In genomic region chr21:28991861-28992525, GRCh38 we compare ENCODE assay signal across 8 cellular contexts. TPM values are rescaled to one million over a fixed set of nuclear protein-coding genes. Genes with fewer than 3 reads are reported as not detected.
DNase-seq lines count a peak whose midpoint lies in the region; ATAC-seq and TF ChIP-seq lines count a peak whose summit lies in the region.

No MANE protein-coding gene starts in this region.

- H3K4me1 Mint-ChIP-seq in neural progenitor cell, result peaks cover 17% of the 10 kb centered on the region

- H3K9me3 Mint-ChIP-seq in neural progenitor cell, result no peaks in the 10 kb centered on the region

- peak overlapping the region; percentile 64 to 87 (median 79) for H3K27ac ChIP-seq in BLaER1 treated with 17β-estradiol and CSF1 and Interleukin-3, amounts not matched to agents 10 nM and 100 nM
- H3K27ac ChIP-seq in RWPE2 (ENCODE audit: poor library complexity, severe bottlenecking), result peak overlapping the region; percentile 63
- H3K27ac ChIP-seq in neural progenitor cell, result peak overlapping the region; percentile 63

- peak overlapping the region; percentile 99 for H3K4me3 Mint-ChIP-seq in neural progenitor cell

- DNase-seq in RWPE2 (ENCODE audit: low spot score) (no peak), erythroblast (lab: John Stamatoyannopoulos, UW) (peak; percentile 67 to 72), neural progenitor cell (ENCODE audit: low spot score) (peak; percentile 8)

- no peaks in the 10 kb centered on the region for H3K27me3 Mint-ChIP-seq in neural progenitor cell (ENCODE audit: insufficient read depth, low read depth)

- peaks cover 19% of the 10 kb centered on the region for H3F3A ChIP-seq in neural progenitor cell (ENCODE audit: low read depth)

- H3K9ac ChIP-seq in BLaER1 treated with 17β-estradiol and CSF1 and Interleukin-3, amounts not matched to agents 10 nM and 100 nM, result peak overlapping the region; percentile 80 to 88 (median 86)
- H3K9ac ChIP-seq in neural progenitor cell, result peak overlapping the region; percentile 67

- H3K4me1 ChIP-seq in BLaER1 treated with 17β-estradiol and CSF1 and Interleukin-3, amounts not matched to agents 10 nM and 100 nM, result peaks cover 20 to 35% (median 27%) of the 10 kb centered on the region in 10 experiments
- H3K4me1 ChIP-seq in RWPE2 (ENCODE audit: insufficient read depth, poor library complexity, severe bottlenecking) (peaks cover 14% of the 10 kb centered on the region), neural progenitor cell (peaks cover 13% of the 10 kb centered on the region)

- peaks cover 0 to 3% (median 0%) of the 10 kb centered on the region in 11 experiments; a peak in 4 of 22 replicates for H4K20me1 ChIP-seq in BLaER1 treated with 17β-estradiol and CSF1 and Interleukin-3, amounts not matched to agents 10 nM and 100 nM
- no peaks in the 10 kb centered on the region for H4K20me1 ChIP-seq in neural progenitor cell (ENCODE audit: low read depth)

- peak overlapping the region; percentile 52 for H2AFZ ChIP-seq in neural progenitor cell (replicated peaks)

- peak overlapping the region; percentile 75 to 89 (median 81) for H3K4me3 ChIP-seq in BLaER1 treated with 17β-estradiol and CSF1 and Interleukin-3, amounts not matched to agents 10 nM and 100 nM
- H3K4me3 ChIP-seq in RWPE2 (ENCODE audit: severe bottlenecking), result peak overlapping the region; percentile 60
- peak overlapping the region; percentile 83 for H3K4me3 ChIP-seq in neural progenitor cell

- peaks cover 0 to 17% (median 6%) of the 10 kb centered on the region in 11 experiments; a peak in 9 of 22 replicates for H3K36me3 ChIP-seq in BLaER1 treated with 17β-estradiol and CSF1 and Interleukin-3, amounts not matched to agents 10 nM and 100 nM
- peaks cover 8% of the 10 kb centered on the region for H3K36me3 ChIP-seq in RWPE2 (ENCODE audit: low read depth)
- H3K36me3 ChIP-seq in neural progenitor cell, result no peaks in the 10 kb centered on the region

- peak overlapping the region; percentile 83 to 95 (median 89) for H3K4me2 ChIP-seq in BLaER1 treated with 17β-estradiol and CSF1 and Interleukin-3, amounts not matched to agents 10 nM and 100 nM
- peak overlapping the region; percentile 80 for H3K4me2 ChIP-seq in neural progenitor cell

- no peaks in the 10 kb centered on the region for H3K27me3 ChIP-seq in BLaER1 treated with 17β-estradiol and CSF1 and Interleukin-3, amounts not matched to agents 10 nM and 100 nM
- no peaks in the 10 kb centered on the region for H3K27me3 ChIP-seq in RWPE2 (ENCODE audit: insufficient read depth, poor library complexity, severe bottlenecking)
- H3K27me3 ChIP-seq in neural progenitor cell, result no peaks in the 10 kb centered on the region

- no peak for TF ChIP-seq POLR2A in erythroblast (IDR thresholded peaks at IDR 0.05; ENCODE audit: low read length)

- TF ChIP-seq CTCF in RWPE2 (IDR thresholded peaks at IDR 0.05; ENCODE audit: poor library complexity, severe bottlenecking), result no peak
- TF ChIP-seq CTCF in neural progenitor cell (IDR thresholded peaks at IDR 0.05), result no peak

- no peaks in the 10 kb centered on the region for H3K36me3 Mint-ChIP-seq in neural progenitor cell

- H3K79me2 ChIP-seq in neural progenitor cell (ENCODE audit: low read depth), result peaks cover 50% of the 10 kb centered on the region

- H3K27ac Mint-ChIP-seq in neural progenitor cell, result peak overlapping the region; percentile 99

- no peaks in the 10 kb centered on the region for H3K9me3 ChIP-seq in BLaER1 treated with 17β-estradiol and CSF1 and Interleukin-3, amounts not matched to agents 10 nM and 100 nM (replicated peaks in 1 of 11)
- H3K9me3 ChIP-seq in RWPE2 (ENCODE audit: severe bottlenecking) (no peaks in the 10 kb centered on the region), neural progenitor cell (ENCODE audit: low read depth) (no peaks in the 10 kb centered on the region)

- ATAC-seq in GM21825 (IDR thresholded peaks at IDR 0.05; ENCODE audit: unreplicated experiment) (peak; percentile 6), RWPE2 (ENCODE audit: low read depth) (peak; percentile 13), HG02763 (IDR thresholded peaks at IDR 0.05; ENCODE audit: unreplicated experiment) (no peak), HG02678 (IDR thresholded peaks at IDR 0.05; ENCODE audit: unreplicated experiment) (no peak), GM19351 (IDR thresholded peaks at IDR 0.05; ENCODE audit: unreplicated experiment) (no peak)

RNA-seq across cellular contexts. Expression of gene LTN1, which starts 0.7 kb away (rescaled TPM):
- total RNA-seq in neural progenitor cell (ENCODE audit: low replicate concordance), result 29.4 and 37.3 TPM in 2 replicates

RNA-seq across cellular contexts. Expression of gene RWDD2B, which starts 27.2 kb away (rescaled TPM):
- total RNA-seq in neural progenitor cell (ENCODE audit: low replicate concordance), result 9.6 and 10.2 TPM in 2 replicates

RNA-seq across cellular contexts. Expression of gene USP16, which starts 32.5 kb away (rescaled TPM):
- 24.7 and 38.5 TPM in 2 replicates for total RNA-seq in neural progenitor cell (ENCODE audit: low replicate concordance)

Comparison
In these comparisons a context has a peak if more than half of its experiments do, and no peak if none do; other contexts are left out.
1. ATAC-seq: peak in GM21825 (single experiment) and RWPE2 (single experiment); none in HG02763 (single experiment), HG02678 (single experiment) and GM19351 (single experiment).
2. Peak in every context shown above with its lines, with median percentiles within 50 percentile points of each other: H3K27ac ChIP-seq and H3K4me3 ChIP-seq.